8 cellular contexts compared by ENCODE assay signal in the genomic region with DNA sequence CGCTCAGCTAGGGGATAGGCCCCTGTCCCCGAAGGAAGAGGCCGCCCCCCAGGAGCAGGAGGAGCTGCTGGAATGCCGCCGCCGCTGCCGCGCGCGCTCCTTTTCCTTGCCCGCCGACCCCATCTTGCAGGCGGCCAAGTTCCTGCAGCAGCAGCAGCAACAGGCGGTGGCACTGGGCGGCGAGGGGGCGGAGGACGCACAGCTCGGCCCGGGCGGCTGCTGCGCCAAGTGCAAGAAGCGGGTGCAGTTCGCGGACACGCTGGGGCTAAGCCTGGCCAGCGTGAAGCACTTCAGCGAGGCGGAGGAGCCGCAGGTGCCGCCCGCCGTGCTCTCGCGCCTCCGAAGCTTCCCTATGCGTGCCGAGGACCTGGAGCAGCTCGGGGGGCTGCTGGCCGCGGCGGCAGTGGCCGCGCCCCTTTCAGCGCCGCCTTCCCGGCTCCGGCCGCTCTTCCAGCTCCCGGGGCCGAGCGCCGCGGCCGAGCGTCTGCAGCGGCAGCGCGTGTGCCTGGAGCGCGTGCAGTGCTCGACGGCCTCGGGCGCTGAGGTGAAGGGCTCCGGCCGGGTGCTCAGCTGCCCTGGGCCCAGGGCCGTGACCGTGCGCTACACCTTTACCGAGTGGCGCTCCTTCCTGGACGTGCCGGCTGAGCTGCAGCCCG. TPM values are rescaled to one million over a fixed set of nuclear protein-coding genes. Genes with fewer than 3 reads are reported as not detected.
DNase-seq lines count a peak whose midpoint lies in the region; ATAC-seq and TF ChIP-seq lines count a peak whose summit lies in the region.

No MANE protein-coding gene starts in this region.

- no peak overlapping the region for H3K4me3 Mint-ChIP-seq in activated CD4-positive, alpha-beta T cell treated with anti-CD3 and anti-CD28 coated beads for 36 hours

- peak overlapping the region; percentile 70 to 73 for H3K4me3 ChIP-seq in ascending aorta

- peaks cover 41% of the 10 kb centered on the region for H3K27me3 Mint-ChIP-seq in activated CD4-positive, alpha-beta T cell treated with anti-CD3 and anti-CD28 coated beads for 36 hours

- H3K9me3 Mint-ChIP-seq in activated CD4-positive, alpha-beta T cell treated with anti-CD3 and anti-CD28 coated beads for 36 hours (ENCODE audit: low read depth), result no peaks in the 10 kb centered on the region

- ATAC-seq in activated CD4-positive, alpha-beta T cell treated with anti-CD3 and anti-CD28 coated beads for 36 hours, result peak; percentile 27
- ATAC-seq in stimulated activated naive CD8-positive, alpha-beta T cell treated with anti-CD3 and anti-CD28 coated beads, Interleukin-15, Interleukin-2, amounts not matched to agents 100 U/mL and 50 U/mL, for 24 hours, result peak; percentile 22

- no peaks in the 10 kb centered on the region for H3K9me3 ChIP-seq in ascending aorta

- no peak for TF ChIP-seq CTCF in ascending aorta (IDR thresholded peaks at IDR 0.05)

- DNase-seq in activated CD4-positive, alpha-beta T cell treated with anti-CD3 and anti-CD28 coated beads for 36 hours, result peak; percentile 44
- DNase-seq in activated CD4-positive, alpha-beta T cell treated with anti-CD3 and anti-CD28 coated beads for 4 hours, result no peak
- peak; percentile 26 to 33 for DNase-seq in Kasumi-1 (lab: John Stamatoyannopoulos, UW)
- DNase-seq in ascending aorta (ENCODE audit: low spot score in 2 of 2), result no peak
- peak; percentile 66 for DNase-seq in iPS-NIHi7 (ENCODE audit: extremely low spot score)
- DNase-seq in stimulated activated naive CD8-positive, alpha-beta T cell treated with anti-CD3 and anti-CD28 coated beads, Interleukin-15, Interleukin-2, amounts not matched to agents 100 U/mL and 50 U/mL, for 24 hours, result peak; percentile 15
- no peak for DNase-seq in NCI-H226
- no peak for DNase-seq in HT-29 (ENCODE audit: low spot score)

- intact Hi-C loops in activated CD4-positive, alpha-beta T cell treated with anti-CD3 and anti-CD28 coated beads for 36 hours (cut with DNase I, micrococcal nuclease), result loop anchor here in 1 of 2 experiments (1.0 to 5.0 kb wide), 2 partner anchors 81 to 917 kb away; partner anchors contain the start of gene RPP40
- intact Hi-C loops in ascending aorta (cut with DNase I), result loop anchor here (5.0 to 10.0 kb wide), 3 partner anchors 58 to 771 kb away; partner anchors contain the start of genes FARS2 and LYRM4

- H3K27ac Mint-ChIP-seq in activated CD4-positive, alpha-beta T cell treated with anti-CD3 and anti-CD28 coated beads for 36 hours, result no peak overlapping the region

- H3K4me1 Mint-ChIP-seq in activated CD4-positive, alpha-beta T cell treated with anti-CD3 and anti-CD28 coated beads for 36 hours, result peaks cover 7% of the 10 kb centered on the region

- POLR2A ChIA-PET in activated CD4-positive, alpha-beta T cell treated with anti-CD3 and anti-CD28 coated beads for 36 hours (lab: Charles Lee), result interaction anchor here (0.6 kb wide), 1 partner anchor 223 kb away, joined by 3 read pairs; no protein-coding TSS in a partner anchor

- peaks cover 0 to 7% of the 10 kb centered on the region in 2 donors for H3K4me1 ChIP-seq in ascending aorta

- no peaks in the 10 kb centered on the region for H3K36me3 Mint-ChIP-seq in activated CD4-positive, alpha-beta T cell treated with anti-CD3 and anti-CD28 coated beads for 36 hours (ENCODE audit: low read depth)

- no peaks in the 10 kb centered on the region for H3K27me3 ChIP-seq in ascending aorta

- CTCF ChIA-PET in activated CD4-positive, alpha-beta T cell treated with anti-CD3 and anti-CD28 coated beads for 36 hours (lab: Charles Lee), result interaction anchor here (0.6 kb wide), 1 partner anchor 92 kb away, joined by 3 read pairs; no protein-coding TSS in a partner anchor

- peak overlapping the region; percentile 71 to 79 for H3K27ac ChIP-seq in ascending aorta

- H3K36me3 ChIP-seq in ascending aorta, result no peaks in the 10 kb centered on the region

RNA-seq across cellular contexts. Expression of gene PPP1R3G, which starts 0.6 kb away (rescaled TPM):
- total RNA-seq in activated CD4-positive, alpha-beta T cell treated with anti-CD3 and anti-CD28 coated beads for 36 hours, result under 1 TPM; 0.09 to 0.11 TPM
- 1.1 TPM for total RNA-seq in ascending aorta
- total RNA-seq in HT-29 (2014; rRNA removed; shearing (Covaris generic)), result 0.03 TPM in 1 of 2 replicates, not detected in the other

Comparison
In these comparisons a context has a peak if more than half of its experiments do, and no peak if none do; other contexts are left out.
1. DNase-seq: peak in activated CD4-positive, alpha-beta T cell treated with anti-CD3 and anti-CD28 coated beads for 36 hours (single experiment), Kasumi-1 (2 of 2), iPS-NIHi7 (single experiment) and stimulated activated naive CD8-positive, alpha-beta T cell treated with anti-CD3 and anti-CD28 coated beads, Interleukin-15, Interleukin-2, amounts not matched to agents 100 U/mL and 50 U/mL, for 24 hours (single experiment); none in activated CD4-positive, alpha-beta T cell treated with anti-CD3 and anti-CD28 coated beads for 4 hours (0 of 2), ascending aorta (0 of 2), NCI-H226 (single experiment) and HT-29 (single experiment).